Comparison of ENCODE assay signal across 9 cellular contexts in the genomic region with DNA sequence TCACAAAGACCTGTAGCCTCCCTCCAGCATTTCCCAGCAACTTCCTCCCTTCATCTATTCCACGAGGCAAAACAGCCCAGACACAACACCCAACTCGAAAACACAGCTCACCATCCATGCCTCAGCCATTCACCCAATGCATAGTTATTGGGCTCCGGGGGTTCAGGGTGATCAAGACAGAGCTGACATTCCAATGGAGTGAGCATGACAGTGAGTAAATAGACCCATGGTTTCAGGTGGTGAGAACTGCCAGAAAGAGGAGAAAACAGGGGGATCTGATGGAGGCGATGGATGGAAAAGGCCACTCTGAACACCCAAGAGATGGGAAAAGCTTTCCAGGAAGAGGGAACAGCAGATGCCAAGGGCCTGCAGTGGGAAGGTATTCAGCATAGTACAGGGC. TPM values are rescaled to one million over a fixed set of nuclear protein-coding genes. Genes with fewer than 3 reads are reported as not detected.
DNase-seq lines count a peak whose midpoint lies in the region; ATAC-seq and TF ChIP-seq lines count a peak whose summit lies in the region.
"Had no signal": no experiment of that assay in that cellular context is flagged by ENCODE, and none has a peak within 500 bp of the region (broad histone marks: within the 10 kb centered on the region; RNA-seq: fewer than 3 reads in every experiment).

No MANE protein-coding gene starts in this region.

- no peak overlapping the region for H3K4me3 ChIP-seq in effector memory CD4-positive, alpha-beta T cell (ENCODE audit: insufficient read depth, low read depth, low read length, poor library complexity, severe bottlenecking)
- peak overlapping the region; percentile 42 to 55 for H3K4me3 ChIP-seq in neutrophil (ENCODE audit: low read depth in 1 of 2, low read length in 1 of 2)

- H3K27me3 ChIP-seq in effector memory CD4-positive, alpha-beta T cell (replicated peaks; ENCODE audit: control insufficient read depth, insufficient read depth, low read length, poor library complexity, severe bottlenecking) = no peaks in the 10 kb centered on the region
- H3K27me3 ChIP-seq in neutrophil = no peaks in the 10 kb centered on the region

- TF ChIP-seq CTCF in neutrophil (IDR thresholded peaks at IDR 0.05) = no peak

- H3K4me1 ChIP-seq in effector memory CD4-positive, alpha-beta T cell (ENCODE audit: control insufficient read depth, insufficient read depth, low read length, poor library complexity, severe bottlenecking) = peaks cover 68% of the 10 kb centered on the region
- H3K4me1 ChIP-seq in neutrophil (ENCODE audit: control insufficient read depth in 1 of 2, insufficient read depth in 1 of 2, low read depth in 1 of 2, low read length in 1 of 2) = peaks cover 98% of the 10 kb centered on the region in 2 experiments

- H3K9me3 ChIP-seq in effector memory CD4-positive, alpha-beta T cell (ENCODE audit: control insufficient read depth, low read length) = no peaks in the 10 kb centered on the region
- H3K9me3 ChIP-seq in neutrophil = no peaks in the 10 kb centered on the region

- no peaks in the 10 kb centered on the region for H3K36me3 ChIP-seq in effector memory CD4-positive, alpha-beta T cell (ENCODE audit: control insufficient read depth, insufficient read depth, low read length)
- H3K36me3 ChIP-seq in neutrophil = peaks cover 33% of the 10 kb centered on the region

- peak overlapping the region; percentile 69 for H3K27ac ChIP-seq in effector memory CD4-positive, alpha-beta T cell (ENCODE audit: insufficient read depth, low read length, poor library complexity, severe bottlenecking)
- H3K27ac ChIP-seq in neutrophil = peak overlapping the region; percentile 97

- peak; percentile 42 for DNase-seq in Daoy (ENCODE audit: low read depth)
- peak; percentile 38 for DNase-seq in NCI-H226
- DNase-seq in effector memory CD4-positive, alpha-beta T cell = no peak
- no peak for DNase-seq in medulla oblongata (ENCODE audit: extremely low spot score)
- DNase-seq in NCI-H526 (lab: John Stamatoyannopoulos, UW) = no peak
- DNase-seq: activated B cell treated with CpG ODN at 0.5 μM for 24 hours, RPMI8226 had no signal

- ATAC-seq in GM21786 (IDR thresholded peaks at IDR 0.05; ENCODE audit: unreplicated experiment) = no peak

RNA-seq across cellular contexts. Expression of a gene that starts 5.9 kb away (rescaled TPM):
- 0.09 and 0.17 TPM in 2 replicates for total RNA-seq in Daoy (2014; rRNA removed; shearing (Covaris generic))

RNA-seq across cellular contexts. Expression of a gene that starts 25.5 kb away (rescaled TPM):
- 44.1 and 45.2 TPM in 2 replicates for total RNA-seq in Daoy (2014; rRNA removed; shearing (Covaris generic))

RNA-seq across cellular contexts. Expression of a gene that starts 25.9 kb away (rescaled TPM):
- total RNA-seq in Daoy (2014; rRNA removed; shearing (Covaris generic)) = 115 and 137 TPM in 2 replicates

RNA-seq across cellular contexts. Expression of a gene that starts 50.5 kb away (rescaled TPM):
- total RNA-seq in Daoy (2014; rRNA removed; shearing (Covaris generic)) = 81.7 and 87.3 TPM in 2 replicates

RNA-seq across cellular contexts. Expression of a gene that starts 59.1 kb away (rescaled TPM):
- total RNA-seq in Daoy (2014; rRNA removed; shearing (Covaris generic)) = 5.7 and 6.7 TPM in 2 replicates

Comparison
In these comparisons a context has a peak if more than half of its experiments do, and no peak if none do; other contexts are left out.
1. DNase-seq: peak in Daoy (single experiment) and NCI-H226 (single experiment); none in effector memory CD4-positive, alpha-beta T cell (0 of 3), medulla oblongata (single experiment) and NCI-H526 (0 of 2).